ENCODE assay signal across 8 cellular contexts in the genomic region with DNA sequence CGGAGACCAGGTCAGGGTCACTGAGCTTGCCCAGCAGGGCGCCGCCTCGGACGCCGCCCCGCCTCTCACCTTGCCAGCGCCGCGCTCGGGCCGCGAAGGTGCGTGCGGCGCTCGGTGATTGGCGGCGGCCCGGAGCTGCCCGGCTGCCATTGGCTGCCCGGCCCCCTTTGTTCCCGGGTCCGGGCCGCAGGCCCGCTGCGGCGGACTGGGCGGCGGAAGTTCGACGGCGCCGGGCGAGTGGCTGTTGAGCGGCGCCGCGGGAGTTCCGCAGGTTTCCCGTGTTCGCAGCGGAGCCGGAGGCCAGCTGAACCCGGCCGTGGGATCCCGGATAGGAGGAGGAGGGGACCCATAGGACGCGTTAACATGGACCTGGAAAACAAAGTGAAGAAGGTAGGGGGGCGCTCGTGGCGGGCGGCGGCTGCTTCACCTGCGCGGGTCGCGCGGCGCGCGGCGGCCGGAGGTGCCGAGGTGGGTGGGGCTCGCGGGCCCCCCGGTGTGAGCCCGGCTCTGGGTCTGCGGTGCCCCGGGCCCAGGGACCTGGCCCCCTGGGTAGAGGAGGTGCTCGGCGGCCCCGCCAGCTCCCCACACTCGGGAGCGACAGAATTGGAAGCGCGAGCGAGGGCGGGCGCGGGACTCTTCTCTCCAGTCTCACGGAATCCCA. TPM values are rescaled to one million over a fixed set of nuclear protein-coding genes. Genes with fewer than 3 reads are reported as not detected.
DNase-seq lines count a peak whose midpoint lies in the region; ATAC-seq, FAIRE-seq and TF ChIP-seq lines count a peak whose summit lies in the region.

A gene with protein sequence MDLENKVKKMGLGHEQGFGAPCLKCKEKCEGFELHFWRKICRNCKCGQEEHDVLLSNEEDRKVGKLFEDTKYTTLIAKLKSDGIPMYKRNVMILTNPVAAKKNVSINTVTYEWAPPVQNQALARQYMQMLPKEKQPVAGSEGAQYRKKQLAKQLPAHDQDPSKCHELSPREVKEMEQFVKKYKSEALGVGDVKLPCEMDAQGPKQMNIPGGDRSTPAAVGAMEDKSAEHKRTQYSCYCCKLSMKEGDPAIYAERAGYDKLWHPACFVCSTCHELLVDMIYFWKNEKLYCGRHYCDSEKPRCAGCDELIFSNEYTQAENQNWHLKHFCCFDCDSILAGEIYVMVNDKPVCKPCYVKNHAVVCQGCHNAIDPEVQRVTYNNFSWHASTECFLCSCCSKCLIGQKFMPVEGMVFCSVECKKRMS (plus strand): TSS at position 195 of the 661 bp plus-strand sequence. CDS start 169 bp downstream, at position 364.

- TF ChIP-seq EP300 in HepG2 (IDR thresholded peaks at IDR 0.05; ENCODE audit: low read depth in 2 of 2, low read length in 2 of 2) (no peak), HepG2 (CRISPR knock-in tag; IDR thresholded peaks at IDR 0.05; ENCODE audit: borderline replicate concordance) (no peak)

- intact Hi-C loops in HepG2 (cut with micrococcal nuclease; ENCODE audit: unreplicated experiment) = loop anchor here (2.0 kb wide), 1 partner anchor 28 kb away; no protein-coding TSS in a partner anchor

- BruUV-seq in HepG2 (replicated peaks; lab: Mats Ljungman, UMichigan) = no TSS peak

- peak within 1 kb of the TSS; percentile 99 for H3K27ac Mint-ChIP-seq in chondrocyte (ENCODE audit: unreplicated experiment)

- peaks cover 0 to 12% of the 10 kb centered on the region in 2 experiments; a peak in 2 of 5 replicates for H3K27me3 ChIP-seq in HepG2 (ENCODE audit: control insufficient read depth in 1 of 2, insufficient read depth in 2 of 2, low read length in 2 of 2)

- no peak for TF ChIP-seq RAD21 in HepG2 (CRISPR knock-in tag; IDR thresholded peaks at IDR 0.05)

- H2AFZ ChIP-seq in HepG2 (ENCODE audit: low read length) = no peak within 1 kb of the TSS

- TF ChIP-seq CTCF in chondrocyte (IDR thresholded peaks at IDR 0.05) (no peak), HepG2 (CRISPR knock-in tag; IDR thresholded peaks at IDR 0.05) (no peak)

- no peaks in the 10 kb centered on the region for H4K20me1 ChIP-seq in HepG2 (ENCODE audit: insufficient read depth, low read length)

- POLR2A ChIA-PET in HepG2 (lab: Yijun Ruan, JAX) = interaction anchor here (0.8 to 2.2 kb wide), 3 partner anchors 10 to 29 kb away, joined by 3 to 6 read pairs (median 5); no protein-coding TSS in a partner anchor

- DNase-seq in NCI-H1436 (lab: John Stamatoyannopoulos, UW) (peak; percentile 61), chondrocyte (ENCODE audit: low spot score) (peak; percentile 93), HepG2 (ENCODE audit: low spot score) (peak; percentile 29), HCEC 1CT (no peak)
- peak; percentile 25 to 40 (median 30) for DNase-seq in activated CD4-positive, CD25-positive, alpha-beta regulatory T cell (lab: John Stamatoyannopoulos, UW)
- peak; percentile 21 to 67 (median 33) for DNase-seq in stimulated activated CD4-positive, alpha-beta T cell treated with anti-CD3 and anti-CD28 coated beads, TNF-alpha, amount 100 ng/mL, for 24 hours (ENCODE audit: low read depth in 3 of 3)

- H3K4me1 ChIP-seq in HepG2 (ENCODE audit: insufficient read depth, low read length) = peaks cover 30% of the 10 kb centered on the region

- no peaks in the 10 kb centered on the region for H3K27me3 Mint-ChIP-seq in chondrocyte (ENCODE audit: low read depth)

- H3K36me3 Mint-ChIP-seq in chondrocyte (ENCODE audit: low read depth) = peaks cover 3% of the 10 kb centered on the region

- H3K4me2 ChIP-seq in HepG2 (ENCODE audit: low read depth, low read length) = peak within 1 kb of the TSS; percentile 77

- H3K9me3 Mint-ChIP-seq in chondrocyte (ENCODE audit: low read depth) = no peaks in the 10 kb centered on the region

- H3K79me2 ChIP-seq in HepG2 (ENCODE audit: insufficient read depth, low read length) = peaks cover 21% of the 10 kb centered on the region

- CTCF ChIA-PET in HepG2 (lab: Yijun Ruan, JAX; ENCODE audit: low intra/inter-chr PET ratio, low total read pairs) = no interaction called here

- H3K27ac ChIP-seq in HepG2 (ENCODE audit: extremely low read length, insufficient read depth, low read length) = peak within 1 kb of the TSS; percentile 46

- no peaks in the 10 kb centered on the region for H3K36me3 ChIP-seq in HepG2 (replicated peaks in 1 of 2; ENCODE audit: control insufficient read depth in 1 of 2, insufficient read depth in 2 of 2, low read length in 2 of 2)

- peak within 1 kb of the TSS; percentile 68 to 72 (median 71) for H3K4me3 ChIP-seq in HepG2 (replicated peaks in 1 of 3; ENCODE audit: insufficient read depth in 1 of 3, low read depth in 2 of 3, low read length in 3 of 3)

- WGBS in HepG2 (ENCODE audit: low lambda C conversion rate) = 7% methylated on average over 9 of the region's 83 CpGs

- H3K9ac ChIP-seq in HepG2 (ENCODE audit: insufficient read depth, low read depth, low read length) = peak within 1 kb of the TSS; percentile 60

- in situ Hi-C loops in HepG2 (cut with HindIII; ENCODE audit: extremely low pct_ligation_motif_present, low pct_unique_long_range_greater_than_20kb) = no loop called here

- peak within 1 kb of the TSS; percentile 95 for H3K4me3 Mint-ChIP-seq in chondrocyte (ENCODE audit: unreplicated experiment)

- no peak for FAIRE-seq in HepG2 (lab: Jason Lieb, UNC)

- ATAC-seq in HG02571 (IDR thresholded peaks at IDR 0.05; ENCODE audit: unreplicated experiment) (peak; percentile 89), HepG2 (peak; percentile 96)

- TF ChIP-seq POLR2A in GM15510 (IDR thresholded peaks at IDR 0.05; ENCODE audit: borderline replicate concordance, extremely low read depth, insufficient read length) (peak; percentile 74), HepG2 (IDR thresholded peaks at IDR 0.05; ENCODE audit: insufficient read depth in 1 of 2, low read depth in 2 of 2, low read length in 2 of 2) (no peak)

- no peaks in the 10 kb centered on the region for H3K9me3 ChIP-seq in HepG2 (ENCODE audit: low read length)

- H3K4me1 Mint-ChIP-seq in chondrocyte (ENCODE audit: low read depth) = peaks cover 42% of the 10 kb centered on the region

TF ChIP-seq in HepG2, 621 proteins besides CTCF, POLR2A, EP300 and RAD21 (continues in another document):
- TF ChIP-seq ZNF598 (CRISPR knock-in tag; IDR thresholded peaks at IDR 0.05; ENCODE audit: borderline replicate concordance) = no peak
- TF ChIP-seq ZNF782 (CRISPR knock-in tag; IDR thresholded peaks at IDR 0.05; ENCODE audit: borderline replicate concordance) = no peak
- TF ChIP-seq STAG1 (CRISPR knock-in tag; IDR thresholded peaks at IDR 0.05) = no peak
- TF ChIP-seq ZNF451 (CRISPR knock-in tag; IDR thresholded peaks at IDR 0.05) = no peak
- TF ChIP-seq TFDP2 (CRISPR knock-in tag; IDR thresholded peaks at IDR 0.05) = no peak
- TF ChIP-seq GATA4 (IDR thresholded peaks at IDR 0.05; ENCODE audit: borderline replicate concordance, low read depth) = no peak

RNA-seq across cellular contexts. Expression of the gene that starts here (rescaled TPM):
- total RNA-seq in chondrocyte (157 to 261 TPM (median 247 TPM) in 3 replicates), HepG2 (2016; rRNA removed; fragmentation: Illumina TruSeq; extraction: Trizol) (21.6 and 24.7 TPM in 2 replicates)
- 5.7 and 7.0 TPM in 2 replicates for total RNA-seq in HepG2 (2016; cell fraction: cytosol; rRNA removed; fragmentation: Illumina TruSeq; extraction: Trizol; ENCODE audit: low read depth)
- 20.1 and 24.8 TPM in 2 replicates for total RNA-seq in HepG2 (2016; cell fraction: insoluble cytoplasmic fraction; rRNA removed; fragmentation: Illumina TruSeq; extraction: Trizol)
- total RNA-seq in HepG2 (2016; cell fraction: membrane; rRNA removed; fragmentation: Illumina TruSeq; extraction: Trizol) = 13.3 and 15.7 TPM in 2 replicates
- total RNA-seq in HepG2 (2016; cell fraction: nucleus; rRNA removed; fragmentation: Illumina TruSeq; extraction: Trizol) = 19.2 and 19.9 TPM in 2 replicates
- polyA plus RNA-seq in HepG2 (2011; rRNA removed) = 17.6 and 23.0 TPM in 2 replicates
- 10.5 and 12.4 TPM in 2 replicates for polyA plus RNA-seq in HepG2 (2011; cell fraction: cytosol; rRNA removed)
- 15.2 and 17.8 TPM in 2 replicates for polyA plus RNA-seq in HepG2 (2011; cell fraction: nucleus; rRNA removed)
- 11.3 and 12.6 TPM in 2 replicates for polyA plus RNA-seq in HepG2 (2012)
- 5.5 and 6.1 TPM in 2 replicates for polyA plus RNA-seq in HepG2 (2016; cell fraction: cytosol; fragmentation: Illumina TruSeq; extraction: Trizol; ENCODE audit: low read depth)
- polyA plus RNA-seq in HepG2 (2016; cell fraction: insoluble cytoplasmic fraction; fragmentation: Illumina TruSeq; extraction: Trizol; ENCODE audit: low read depth) = 24.3 and 25.3 TPM in 2 replicates
- polyA plus RNA-seq in HepG2 (2016; cell fraction: membrane; fragmentation: Illumina TruSeq; extraction: Trizol; ENCODE audit: low read depth) = 9.3 and 11.9 TPM in 2 replicates
- 18.5 and 18.7 TPM in 2 replicates for polyA plus RNA-seq in HepG2 (2016; cell fraction: nucleus; fragmentation: Illumina TruSeq; extraction: Trizol; ENCODE audit: insufficient read depth, low read depth)
- 13.6 and 60.4 TPM in 2 replicates for polyA minus RNA-seq in HepG2 (2011; rRNA and poly(A)+ RNA removed; ENCODE audit: low replicate concordance)
- 10.0 and 10.8 TPM in 2 replicates for polyA minus RNA-seq in HepG2 (2011; cell fraction: cytosol; rRNA and poly(A)+ RNA removed)
- polyA minus RNA-seq in HepG2 (2011; cell fraction: nucleus; rRNA and poly(A)+ RNA removed) = 21.8 and 25.9 TPM in 2 replicates
